1 cellular context compared by ENCODE assay signal in genomic region chr13:37010424-37010823, GRCh38.
TF ChIP-seq lines count a peak whose summit lies in the region.

No MANE protein-coding gene starts in this region.

TF ChIP-seq in K562, 482 proteins besides CTCF, POLR2A, EP300 and RAD21:
- TF ChIP-seq HNRNPLL (IDR thresholded peaks at IDR 0.05; ENCODE audit: low read depth, low read length, poor library complexity, severe bottlenecking) (no peak), ETV1 (tag; conservative IDR thresholded peaks at IDR 0.05; ENCODE audit: low read depth) (no peak), ZNF217 (CRISPR knock-in tag; IDR thresholded peaks at IDR 0.05) (no peak), POLR2AphosphoS2 (IDR thresholded peaks at IDR 0.05; ENCODE audit: low read length) (0 out of 2 replicates have a peak, but pooled peaks have one; percentile 37), FOXJ2 (tag; IDR thresholded peaks at IDR 0.05) (no peak), ZNF197 (CRISPR knock-in tag; IDR thresholded peaks at IDR 0.05; ENCODE audit: low read depth) (no peak), ATF3 (IDR thresholded peaks at IDR 0.05) (no peak), ATF3 (CRISPR knock-in tag; conservative IDR thresholded peaks at IDR 0.05) (no peak)
TF ChIP-seq in K562: peak in this region for 1.
